Comparison of ENCODE assay signal across 3 cellular contexts in genomic region chr1:189646066-189646465, GRCh38.
"Had no signal": no experiment of that assay in that cellular context is flagged by ENCODE, and none has a peak within 500 bp of the region (broad histone marks: within the 10 kb centered on the region; RNA-seq: fewer than 3 reads in every experiment).

No MANE protein-coding gene starts in this region.

- ATAC-seq: GM12878 had no signal

- DNase-seq: GDM1, GF-D8 had no signal

- H3K4me3 ChIP-seq: GM12878 had no signal
